ENCODE assay signal across 1 cellular context in the genomic region with DNA sequence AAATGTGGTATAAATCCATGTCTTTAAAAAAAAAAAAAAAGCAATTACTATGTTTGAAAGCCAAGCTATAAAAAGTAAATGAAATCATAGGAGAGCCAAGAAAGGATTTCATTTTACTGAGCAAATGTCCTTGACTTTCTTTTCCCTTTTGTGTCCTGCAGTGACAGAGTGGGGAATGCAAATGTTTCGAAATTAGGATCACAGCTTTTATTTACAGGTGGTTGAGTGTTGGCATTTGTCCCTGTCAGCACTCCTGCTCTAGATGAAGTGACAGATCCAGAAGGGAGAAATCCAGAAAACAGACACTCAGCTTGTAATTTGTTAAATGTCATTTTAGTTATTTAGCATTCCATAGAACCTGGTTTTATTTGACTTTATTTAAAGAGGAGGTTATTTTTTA.
TF ChIP-seq lines count a peak whose summit lies in the region.

No MANE protein-coding gene starts in this region.

TF ChIP-seq in WTC11, 78 proteins besides CTCF, POLR2A, EP300 and RAD21 (continued from another document):
- TF ChIP-seq AR (CRISPR knock-in tag; IDR thresholded peaks at IDR 0.05) (no peak), ZNF416 (CRISPR knock-in tag; IDR thresholded peaks at IDR 0.05) (no peak), TEAD1 (CRISPR knock-in tag; IDR thresholded peaks at IDR 0.05) (no peak), FOXJ3 (CRISPR knock-in tag; IDR thresholded peaks at IDR 0.05; ENCODE audit: borderline replicate concordance) (no peak), SP1 (CRISPR knock-in tag; conservative IDR thresholded peaks at IDR 0.05) (no peak), ZNF317 (CRISPR knock-in tag; IDR thresholded peaks at IDR 0.05; ENCODE audit: borderline replicate concordance, low read depth) (no peak)
